17 cellular contexts compared by ENCODE assay signal in genomic region chr6:57207141-57207540, GRCh38. TPM values are rescaled to one million over a fixed set of nuclear protein-coding genes. Genes with fewer than 3 reads are reported as not detected.
DNase-seq lines count a peak whose midpoint lies in the region; ATAC-seq, FAIRE-seq and TF ChIP-seq lines count a peak whose summit lies in the region.
"Had no signal": no experiment of that assay in that cellular context is flagged by ENCODE, and none has a peak within 500 bp of the region (broad histone marks: within the 10 kb centered on the region; RNA-seq: fewer than 3 reads in every experiment).

No MANE protein-coding gene starts in this region.

- H3K9me3 ChIP-seq in keratinocyte (ENCODE audit: control insufficient read depth, low read depth, low read length) = no peaks in the 10 kb centered on the region
- no peaks in the 10 kb centered on the region for H3K9me3 ChIP-seq in body of pancreas
- H3K9me3 ChIP-seq: BE2C, psoas muscle, upper lobe of left lung had no signal

- ATAC-seq in GM18517 (IDR thresholded peaks at IDR 0.05; ENCODE audit: unreplicated experiment) (no peak), body of pancreas (no peak), GM21529 (IDR thresholded peaks at IDR 0.05; ENCODE audit: unreplicated experiment) (no peak)
- ATAC-seq: effector memory CD8-positive, alpha-beta T cell; psoas muscle had no signal

- 77 to 81% methylated on average over 2 of the region's 2 CpGs for WGBS in body of pancreas, 2 donors

- H3K9me1 ChIP-seq in keratinocyte (ENCODE audit: control insufficient read depth, extremely low read depth, insufficient read depth, low read length) = no peaks in the 10 kb centered on the region

- TF ChIP-seq CTCF in astrocyte of the spinal cord (IDR thresholded peaks at IDR 0.05; ENCODE audit: low read depth, low read length) (no peak), keratinocyte (optimal IDR thresholded peaks at IDR 0.05 in 1 of 3, IDR thresholded peaks at IDR 0.05 in 1 of 3, conservative IDR thresholded peaks at IDR 0.05 in 1 of 3; ENCODE audit: extremely low read depth in 1 of 3, insufficient read depth in 2 of 3, low read length in 3 of 3) (no peak), body of pancreas (IDR thresholded peaks at IDR 0.05) (no peak)

- H3K79me2 ChIP-seq in ACC112 (ENCODE audit: control insufficient read depth, insufficient read depth, low read length, unreplicated experiment) (peaks cover 75% of the 10 kb centered on the region), keratinocyte (ENCODE audit: control insufficient read depth, insufficient read depth, low read length) (peaks cover 2% of the 10 kb centered on the region)

- peak; percentile 68 for DNase-seq in HCEC 1CT
- peak; percentile 60 for DNase-seq in astrocyte of the spinal cord (ENCODE audit: low read depth, low spot score)
- no peak for DNase-seq in keratinocyte (ENCODE audit: low read depth, low spot score)
- no peak for DNase-seq in body of pancreas
- no peak for DNase-seq in epidermal melanocyte (ENCODE audit: insufficient read length, low spot score)
- DNase-seq: BE2C; DND-41; effector memory CD8-positive, alpha-beta T cell; NCI-H2029; psoas muscle; SHP77; T-helper 9 cell; upper lobe of left lung had no signal

- no peak overlapping the region for H3K9ac ChIP-seq in keratinocyte (ENCODE audit: control insufficient read depth, extremely low read depth, insufficient read depth, low read length)

- H3K36me3 ChIP-seq in ACC112 (ENCODE audit: insufficient read depth, low read length) (peaks cover 6% of the 10 kb centered on the region; the same call in 1 of the 2 replicates), keratinocyte (ENCODE audit: control insufficient read depth in 2 of 2, extremely low read depth in 1 of 2, insufficient read depth in 2 of 2, low read length in 2 of 2) (no peaks in the 10 kb centered on the region), body of pancreas (replicated peaks in 1 of 2; ENCODE audit: insufficient read depth in 1 of 2, low read depth in 2 of 2) (no peaks in the 10 kb centered on the region)
- H3K36me3 ChIP-seq: BE2C, cardiac muscle cell, upper lobe of left lung had no signal

- no peak for TF ChIP-seq POLR2A in body of pancreas (IDR thresholded peaks at IDR 0.05)

- dilution Hi-C loops in keratinocyte (cut with MboI; ENCODE audit: extremely low pct_ligation_motif_present, low sequenced_read_pairs) = no loop called here

- in situ Hi-C loops in astrocyte of the spinal cord (cut with HindIII; ENCODE audit: low sequenced_read_pairs) = no loop called here

- H3K4me1 ChIP-seq in ACC112 (ENCODE audit: control insufficient read depth, insufficient read depth, low read length, unreplicated experiment) (peaks cover 22% of the 10 kb centered on the region), keratinocyte (ENCODE audit: control insufficient read depth, extremely low read depth, insufficient read depth, low read length) (no peaks in the 10 kb centered on the region), body of pancreas (no peaks in the 10 kb centered on the region)
- H3K4me1 ChIP-seq: BE2C, psoas muscle, upper lobe of left lung had no signal

- no peak overlapping the region for H3K4me2 ChIP-seq in keratinocyte (ENCODE audit: control insufficient read depth, extremely low read depth, insufficient read depth, low read depth, low read length)

- H3K27ac ChIP-seq in ACC112 (ENCODE audit: low read depth, low read length) (peak overlapping the region; percentile 21), keratinocyte (ENCODE audit: control insufficient read depth, insufficient read depth, low read length) (no peak overlapping the region), body of pancreas (no peak overlapping the region)
- H3K27ac ChIP-seq: cardiac muscle cell, psoas muscle, upper lobe of left lung had no signal

- no peak overlapping the region for H2AFZ ChIP-seq in ACC112 (ENCODE audit: low read length, unreplicated experiment)
- H2AFZ ChIP-seq in keratinocyte (ENCODE audit: control insufficient read depth, low read length) = no peak overlapping the region

- peak; percentile 13 for FAIRE-seq in keratinocyte (lab: Jason Lieb, UNC)

- H3K4me3 ChIP-seq in ACC112 (ENCODE audit: low read depth, low read length) (no peak overlapping the region), astrocyte of the spinal cord (ENCODE audit: low read depth, low read length) (no peak overlapping the region), keratinocyte (ENCODE audit: control insufficient read depth in 2 of 3, extremely low read depth in 1 of 3, insufficient read depth in 2 of 3, low read depth in 1 of 3, low read length in 3 of 3) (no peak overlapping the region), body of pancreas (no peak overlapping the region)
- H3K4me3 ChIP-seq: cardiac muscle cell, psoas muscle, upper lobe of left lung had no signal

- H4K20me1 ChIP-seq in keratinocyte (ENCODE audit: control insufficient read depth, extremely low read depth, insufficient read depth, low read length) = no peaks in the 10 kb centered on the region

- H3K27me3 ChIP-seq in ACC112 (ENCODE audit: insufficient read depth, low read length) (no peaks in the 10 kb centered on the region), keratinocyte (ENCODE audit: control insufficient read depth, extremely low read depth, insufficient read depth, low read length) (no peaks in the 10 kb centered on the region), body of pancreas (no peaks in the 10 kb centered on the region)
- H3K27me3 ChIP-seq: BE2C, cardiac muscle cell, upper lobe of left lung had no signal

- intact Hi-C loops in body of pancreas (cut with DNase I) = no loop called here

RNA-seq across cellular contexts. Expression of gene RAB23, which starts 15.0 kb away (rescaled TPM):
- polyA plus RNA-seq in keratinocyte = 7.3 to 14.6 TPM (median 10.0 TPM) in 3 replicates
- polyA plus RNA-seq in keratinocyte (2011; ENCODE audit: low read depth) = 8.1 TPM
- 6.7 and 17.5 TPM in 2 replicates for polyA plus RNA-seq in keratinocyte (2011; cell fraction: cytosol; rRNA removed)
- polyA plus RNA-seq in keratinocyte (2011; cell fraction: nucleus; rRNA removed) = 7.6 and 8.5 TPM in 2 replicates
- 8.7 and 9.2 TPM in 2 replicates for polyA plus RNA-seq in keratinocyte (2012; ENCODE audit: low replicate concordance)
- polyA minus RNA-seq in keratinocyte = 3.8 to 9.6 TPM (median 5.0 TPM) in 3 replicates
- 6.3 TPM for polyA minus RNA-seq in keratinocyte (2011; cell fraction: cytosol; rRNA and poly(A)+ RNA removed)
- 2.5 and 6.4 TPM in 2 replicates for polyA minus RNA-seq in keratinocyte (2011; cell fraction: nucleus; rRNA and poly(A)+ RNA removed)
- 1 to 10 TPM; 2.1 to 5.6 TPM for total RNA-seq in body of pancreas

RNA-seq across cellular contexts. Expression of gene BAG2, which starts 35.0 kb away (rescaled TPM):
- 0.89 to 1.6 TPM (median 1.1 TPM) in 3 replicates for polyA plus RNA-seq in keratinocyte
- 0.41 TPM for polyA plus RNA-seq in keratinocyte (2011; ENCODE audit: low read depth)
- 0.82 and 1.6 TPM in 2 replicates for polyA plus RNA-seq in keratinocyte (2011; cell fraction: cytosol; rRNA removed)
- polyA plus RNA-seq in keratinocyte (2011; cell fraction: nucleus; rRNA removed) = 0.81 and 1.2 TPM in 2 replicates
- 0.35 and 1.2 TPM in 2 replicates for polyA plus RNA-seq in keratinocyte (2012; ENCODE audit: low replicate concordance)
- 0.10 to 1.2 TPM (median 0.36 TPM) in 3 replicates for polyA minus RNA-seq in keratinocyte
- polyA minus RNA-seq in keratinocyte (2011; cell fraction: cytosol; rRNA and poly(A)+ RNA removed) = 0.58 TPM
- polyA minus RNA-seq in keratinocyte (2011; cell fraction: nucleus; rRNA and poly(A)+ RNA removed) = 0.95 and 2.9 TPM in 2 replicates
- 1 to 10 TPM; 2.3 to 3.0 TPM for total RNA-seq in body of pancreas

Comparison
In these comparisons a context has a peak if more than half of its experiments do, and no peak if none do; other contexts are left out.
1. DNase-seq: peak in HCEC 1CT (single experiment) and astrocyte of the spinal cord (single experiment); none in keratinocyte (single experiment), body of pancreas (0 of 4) and epidermal melanocyte (single experiment).